ENCODE assay signal across 10 cellular contexts in genomic region chr2:160920791-160921303, GRCh38.
DNase-seq lines count a peak whose midpoint lies in the region; ATAC-seq and TF ChIP-seq lines count a peak whose summit lies in the region.
"Had no signal": no experiment of that assay in that cellular context is flagged by ENCODE, and none has a peak within 500 bp of the region (broad histone marks: within the 10 kb centered on the region; RNA-seq: fewer than 3 reads in every experiment).

No MANE protein-coding gene starts in this region.

- DNase-seq in AG08395 (ENCODE audit: low spot score) (peak; percentile 93), RPMI7951 (ENCODE audit: low read depth) (peak; percentile 91), fibroblast of the aortic adventitia (ENCODE audit: low read depth) (peak; percentile 100), osteoblast (ENCODE audit: insufficient read length, low spot score, missing footprints) (peak; percentile 72), A172 (ENCODE audit: low spot score) (no peak)
- no peak for DNase-seq in activated naive CD4-positive, alpha-beta T cell treated with Interleukin-2 at 50 U/mL for 16 hours
- no peak for DNase-seq in activated T-cell treated with anti-CD3 and anti-CD28 coated beads, Interleukin-2, amount 50 U/mL, for 4 hours
- no peak for DNase-seq in activated CD4-positive, CD25-positive, alpha-beta regulatory T cell treated with anti-CD3 and anti-CD28 coated beads, Interleukin-2, amount 50 U/mL, for 72 hours
- DNase-seq: activated CD4-positive, alpha-beta T cell treated with anti-CD3 and anti-CD28 coated beads, Interleukin-2, amount 50 U/mL, for 48 hours had no signal

- no peak for TF ChIP-seq CTCF in fibroblast of the aortic adventitia (IDR thresholded peaks at IDR 0.05; ENCODE audit: insufficient read depth, low read length)
- TF ChIP-seq CTCF in osteoblast (IDR thresholded peaks at IDR 0.05; ENCODE audit: extremely low read depth, low read depth, low read length): no peak

- H3K4me1 Mint-ChIP-seq in activated T-cell treated with anti-CD3 and anti-CD28 coated beads, Interleukin-2, amount 50 U/mL, for 4 hours (ENCODE audit: low read depth): no peaks in the 10 kb centered on the region

- peak overlapping the region; percentile 61 for H3K4me2 ChIP-seq in osteoblast (ENCODE audit: insufficient read depth, low read length)
- H3K4me2 ChIP-seq: BLaER1 had no signal

- H3K9me3 Mint-ChIP-seq in activated T-cell treated with anti-CD3 and anti-CD28 coated beads, Interleukin-2, amount 50 U/mL, for 4 hours: no peaks in the 10 kb centered on the region

- H3K27me3 Mint-ChIP-seq in activated T-cell treated with anti-CD3 and anti-CD28 coated beads, Interleukin-2, amount 50 U/mL, for 4 hours (ENCODE audit: low read depth): no peaks in the 10 kb centered on the region

- peak overlapping the region; percentile 61 for H2AFZ ChIP-seq in osteoblast (ENCODE audit: low read length)

- no peak for ATAC-seq in activated T-cell treated with anti-CD3 and anti-CD28 coated beads, Interleukin-2, amount 50 U/mL, for 4 hours

- no peaks in the 10 kb centered on the region for H3K36me3 Mint-ChIP-seq in activated T-cell treated with anti-CD3 and anti-CD28 coated beads, Interleukin-2, amount 50 U/mL, for 4 hours (ENCODE audit: insufficient read depth)

- H3K27ac ChIP-seq in osteoblast (ENCODE audit: low read depth, low read length): peak overlapping the region; percentile 80
- H3K27ac ChIP-seq: BLaER1 had no signal

- H3K36me3 ChIP-seq in osteoblast (ENCODE audit: insufficient read depth, low read length): no peaks in the 10 kb centered on the region
- H3K36me3 ChIP-seq: BLaER1 had no signal

- no peaks in the 10 kb centered on the region for H4K20me1 ChIP-seq in osteoblast (ENCODE audit: insufficient read depth, low read length)
- H4K20me1 ChIP-seq: BLaER1 had no signal

- H3K4me3 Mint-ChIP-seq in activated T-cell treated with anti-CD3 and anti-CD28 coated beads, Interleukin-2, amount 50 U/mL, for 4 hours: no peak overlapping the region

- no peaks in the 10 kb centered on the region for H3K27me3 ChIP-seq in osteoblast (ENCODE audit: insufficient read depth, low read length)
- H3K27me3 ChIP-seq: BLaER1 had no signal

- peaks cover 22% of the 10 kb centered on the region for H3K4me1 ChIP-seq in osteoblast (ENCODE audit: insufficient read depth, low read length)
- H3K4me1 ChIP-seq: BLaER1 had no signal

- H3K9me3 ChIP-seq in osteoblast (ENCODE audit: low read depth, low read length): no peaks in the 10 kb centered on the region
- H3K9me3 ChIP-seq: BLaER1 had no signal

- no peaks in the 10 kb centered on the region for H3K79me2 ChIP-seq in osteoblast (ENCODE audit: insufficient read depth, low read length)

- H3K4me3 ChIP-seq in fibroblast of the aortic adventitia (ENCODE audit: low read depth, low read length): no peak overlapping the region
- H3K4me3 ChIP-seq in osteoblast (ENCODE audit: insufficient read depth, low read length): peak overlapping the region; percentile 1
- H3K4me3 ChIP-seq: BLaER1 had no signal

Comparison
In these comparisons a context has a peak if more than half of its experiments do, and no peak if none do; other contexts are left out.
1. DNase-seq: peak in AG08395 (single experiment), RPMI7951 (single experiment), fibroblast of the aortic adventitia (single experiment) and osteoblast (single experiment); none in activated naive CD4-positive, alpha-beta T cell treated with Interleukin-2 at 50 U/mL for 16 hours (single experiment), activated T-cell treated with anti-CD3 and anti-CD28 coated beads, Interleukin-2, amount 50 U/mL, for 4 hours (single experiment), activated CD4-positive, CD25-positive, alpha-beta regulatory T cell treated with anti-CD3 and anti-CD28 coated beads, Interleukin-2, amount 50 U/mL, for 72 hours (single experiment) and A172 (single experiment).